In the genomic region with DNA sequence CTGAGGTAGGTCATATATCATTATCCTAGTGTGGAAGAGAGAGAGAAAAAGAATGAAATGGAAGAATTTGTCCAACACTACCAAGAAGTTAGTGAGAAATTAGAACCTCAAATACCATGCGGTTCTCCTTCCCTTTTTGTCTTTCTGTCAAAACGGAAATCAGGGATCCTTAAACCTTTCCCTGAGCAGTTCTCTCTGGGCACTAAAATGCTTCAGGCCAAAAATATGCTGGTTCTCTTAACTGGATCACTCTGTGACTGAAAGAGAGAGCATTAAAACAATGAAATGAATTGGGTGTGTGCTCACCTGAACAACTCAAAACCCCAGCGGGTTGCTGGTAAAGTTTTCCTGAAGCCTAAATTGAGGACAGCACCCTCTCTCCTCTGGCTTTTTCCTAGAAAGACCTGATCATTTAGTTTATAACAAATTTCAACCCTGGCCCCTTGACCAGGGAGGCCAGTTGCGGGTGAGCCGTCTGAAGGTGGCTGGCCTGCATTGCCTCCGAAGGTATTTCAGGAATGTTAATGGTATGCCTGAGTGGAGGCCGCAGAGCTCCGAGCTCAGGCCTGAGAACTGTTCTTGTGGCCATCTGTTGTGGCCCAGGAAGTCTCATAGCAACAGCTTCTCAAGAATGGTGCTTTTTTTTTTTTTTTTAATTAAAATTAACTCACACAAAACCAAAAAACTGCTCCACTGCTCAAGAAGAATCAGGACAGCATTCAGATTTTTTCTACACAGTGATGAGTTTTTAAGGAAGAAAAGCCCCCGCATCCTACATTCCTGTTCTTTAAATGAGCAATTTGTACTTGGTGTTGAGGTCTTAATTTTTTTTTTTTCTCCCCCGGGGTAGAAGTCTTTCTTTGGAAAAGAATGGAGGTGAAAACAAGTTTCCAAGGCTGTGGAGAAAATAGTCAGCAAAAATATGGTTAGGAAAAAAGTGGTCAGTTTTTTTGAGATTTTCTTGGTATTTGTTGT, we compare ENCODE assay signal across 1 cellular context.
TF ChIP-seq lines count a peak whose summit lies in the region.

No MANE protein-coding gene starts in this region.

TF ChIP-seq in WTC11, 78 proteins besides CTCF, POLR2A, EP300 and RAD21 (continued from another document):
- TF ChIP-seq, protein P1, sequence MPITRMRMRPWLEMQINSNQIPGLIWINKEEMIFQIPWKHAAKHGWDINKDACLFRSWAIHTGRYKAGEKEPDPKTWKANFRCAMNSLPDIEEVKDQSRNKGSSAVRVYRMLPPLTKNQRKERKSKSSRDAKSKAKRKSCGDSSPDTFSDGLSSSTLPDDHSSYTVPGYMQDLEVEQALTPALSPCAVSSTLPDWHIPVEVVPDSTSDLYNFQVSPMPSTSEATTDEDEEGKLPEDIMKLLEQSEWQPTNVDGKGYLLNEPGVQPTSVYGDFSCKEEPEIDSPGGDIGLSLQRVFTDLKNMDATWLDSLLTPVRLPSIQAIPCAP (CRISPR knock-in tag; IDR thresholded peaks at IDR 0.05): no peak
- TF ChIP-seq, protein P2, sequence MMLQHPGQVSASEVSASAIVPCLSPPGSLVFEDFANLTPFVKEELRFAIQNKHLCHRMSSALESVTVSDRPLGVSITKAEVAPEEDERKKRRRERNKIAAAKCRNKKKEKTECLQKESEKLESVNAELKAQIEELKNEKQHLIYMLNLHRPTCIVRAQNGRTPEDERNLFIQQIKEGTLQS (CRISPR knock-in tag; conservative IDR thresholded peaks at IDR 0.05): no peak
- TF ChIP-seq TEAD1 (CRISPR knock-in tag; IDR thresholded peaks at IDR 0.05) (peak; percentile 98), RELA (CRISPR knock-in tag; IDR thresholded peaks at IDR 0.05; ENCODE audit: borderline replicate concordance) (no peak), CREB1 (CRISPR knock-in tag; IDR thresholded peaks at IDR 0.05) (no peak), FOXK1 (CRISPR knock-in tag; IDR thresholded peaks at IDR 0.05) (no peak), TEAD4 (CRISPR knock-in tag; IDR thresholded peaks at IDR 0.05) (peak; percentile 93; the same call in 1 of the 2 replicates), MXD4 (CRISPR knock-in tag; IDR thresholded peaks at IDR 0.05; ENCODE audit: borderline replicate concordance) (no peak)
- TF ChIP-seq, protein P3, sequence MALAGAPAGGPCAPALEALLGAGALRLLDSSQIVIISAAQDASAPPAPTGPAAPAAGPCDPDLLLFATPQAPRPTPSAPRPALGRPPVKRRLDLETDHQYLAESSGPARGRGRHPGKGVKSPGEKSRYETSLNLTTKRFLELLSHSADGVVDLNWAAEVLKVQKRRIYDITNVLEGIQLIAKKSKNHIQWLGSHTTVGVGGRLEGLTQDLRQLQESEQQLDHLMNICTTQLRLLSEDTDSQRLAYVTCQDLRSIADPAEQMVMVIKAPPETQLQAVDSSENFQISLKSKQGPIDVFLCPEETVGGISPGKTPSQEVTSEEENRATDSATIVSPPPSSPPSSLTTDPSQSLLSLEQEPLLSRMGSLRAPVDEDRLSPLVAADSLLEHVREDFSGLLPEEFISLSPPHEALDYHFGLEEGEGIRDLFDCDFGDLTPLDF (CRISPR knock-in tag; IDR thresholded peaks at IDR 0.05): no peak
- TF ChIP-seq, protein P4, sequence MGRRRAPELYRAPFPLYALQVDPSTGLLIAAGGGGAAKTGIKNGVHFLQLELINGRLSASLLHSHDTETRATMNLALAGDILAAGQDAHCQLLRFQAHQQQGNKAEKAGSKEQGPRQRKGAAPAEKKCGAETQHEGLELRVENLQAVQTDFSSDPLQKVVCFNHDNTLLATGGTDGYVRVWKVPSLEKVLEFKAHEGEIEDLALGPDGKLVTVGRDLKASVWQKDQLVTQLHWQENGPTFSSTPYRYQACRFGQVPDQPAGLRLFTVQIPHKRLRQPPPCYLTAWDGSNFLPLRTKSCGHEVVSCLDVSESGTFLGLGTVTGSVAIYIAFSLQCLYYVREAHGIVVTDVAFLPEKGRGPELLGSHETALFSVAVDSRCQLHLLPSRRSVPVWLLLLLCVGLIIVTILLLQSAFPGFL (CRISPR knock-in tag; IDR thresholded peaks at IDR 0.05; ENCODE audit: borderline replicate concordance): no peak
- TF ChIP-seq, protein P5, sequence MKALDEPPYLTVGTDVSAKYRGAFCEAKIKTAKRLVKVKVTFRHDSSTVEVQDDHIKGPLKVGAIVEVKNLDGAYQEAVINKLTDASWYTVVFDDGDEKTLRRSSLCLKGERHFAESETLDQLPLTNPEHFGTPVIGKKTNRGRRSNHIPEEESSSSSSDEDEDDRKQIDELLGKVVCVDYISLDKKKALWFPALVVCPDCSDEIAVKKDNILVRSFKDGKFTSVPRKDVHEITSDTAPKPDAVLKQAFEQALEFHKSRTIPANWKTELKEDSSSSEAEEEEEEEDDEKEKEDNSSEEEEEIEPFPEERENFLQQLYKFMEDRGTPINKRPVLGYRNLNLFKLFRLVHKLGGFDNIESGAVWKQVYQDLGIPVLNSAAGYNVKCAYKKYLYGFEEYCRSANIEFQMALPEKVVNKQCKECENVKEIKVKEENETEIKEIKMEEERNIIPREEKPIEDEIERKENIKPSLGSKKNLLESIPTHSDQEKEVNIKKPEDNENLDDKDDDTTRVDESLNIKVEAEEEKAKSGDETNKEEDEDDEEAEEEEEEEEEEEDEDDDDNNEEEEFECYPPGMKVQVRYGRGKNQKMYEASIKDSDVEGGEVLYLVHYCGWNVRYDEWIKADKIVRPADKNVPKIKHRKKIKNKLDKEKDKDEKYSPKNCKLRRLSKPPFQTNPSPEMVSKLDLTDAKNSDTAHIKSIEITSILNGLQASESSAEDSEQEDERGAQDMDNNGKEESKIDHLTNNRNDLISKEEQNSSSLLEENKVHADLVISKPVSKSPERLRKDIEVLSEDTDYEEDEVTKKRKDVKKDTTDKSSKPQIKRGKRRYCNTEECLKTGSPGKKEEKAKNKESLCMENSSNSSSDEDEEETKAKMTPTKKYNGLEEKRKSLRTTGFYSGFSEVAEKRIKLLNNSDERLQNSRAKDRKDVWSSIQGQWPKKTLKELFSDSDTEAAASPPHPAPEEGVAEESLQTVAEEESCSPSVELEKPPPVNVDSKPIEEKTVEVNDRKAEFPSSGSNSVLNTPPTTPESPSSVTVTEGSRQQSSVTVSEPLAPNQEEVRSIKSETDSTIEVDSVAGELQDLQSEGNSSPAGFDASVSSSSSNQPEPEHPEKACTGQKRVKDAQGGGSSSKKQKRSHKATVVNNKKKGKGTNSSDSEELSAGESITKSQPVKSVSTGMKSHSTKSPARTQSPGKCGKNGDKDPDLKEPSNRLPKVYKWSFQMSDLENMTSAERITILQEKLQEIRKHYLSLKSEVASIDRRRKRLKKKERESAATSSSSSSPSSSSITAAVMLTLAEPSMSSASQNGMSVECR (CRISPR knock-in tag; IDR thresholded peaks at IDR 0.05; ENCODE audit: borderline replicate concordance): no peak
